Comparison of ENCODE assay signal across 8 cellular contexts in the genomic region with DNA sequence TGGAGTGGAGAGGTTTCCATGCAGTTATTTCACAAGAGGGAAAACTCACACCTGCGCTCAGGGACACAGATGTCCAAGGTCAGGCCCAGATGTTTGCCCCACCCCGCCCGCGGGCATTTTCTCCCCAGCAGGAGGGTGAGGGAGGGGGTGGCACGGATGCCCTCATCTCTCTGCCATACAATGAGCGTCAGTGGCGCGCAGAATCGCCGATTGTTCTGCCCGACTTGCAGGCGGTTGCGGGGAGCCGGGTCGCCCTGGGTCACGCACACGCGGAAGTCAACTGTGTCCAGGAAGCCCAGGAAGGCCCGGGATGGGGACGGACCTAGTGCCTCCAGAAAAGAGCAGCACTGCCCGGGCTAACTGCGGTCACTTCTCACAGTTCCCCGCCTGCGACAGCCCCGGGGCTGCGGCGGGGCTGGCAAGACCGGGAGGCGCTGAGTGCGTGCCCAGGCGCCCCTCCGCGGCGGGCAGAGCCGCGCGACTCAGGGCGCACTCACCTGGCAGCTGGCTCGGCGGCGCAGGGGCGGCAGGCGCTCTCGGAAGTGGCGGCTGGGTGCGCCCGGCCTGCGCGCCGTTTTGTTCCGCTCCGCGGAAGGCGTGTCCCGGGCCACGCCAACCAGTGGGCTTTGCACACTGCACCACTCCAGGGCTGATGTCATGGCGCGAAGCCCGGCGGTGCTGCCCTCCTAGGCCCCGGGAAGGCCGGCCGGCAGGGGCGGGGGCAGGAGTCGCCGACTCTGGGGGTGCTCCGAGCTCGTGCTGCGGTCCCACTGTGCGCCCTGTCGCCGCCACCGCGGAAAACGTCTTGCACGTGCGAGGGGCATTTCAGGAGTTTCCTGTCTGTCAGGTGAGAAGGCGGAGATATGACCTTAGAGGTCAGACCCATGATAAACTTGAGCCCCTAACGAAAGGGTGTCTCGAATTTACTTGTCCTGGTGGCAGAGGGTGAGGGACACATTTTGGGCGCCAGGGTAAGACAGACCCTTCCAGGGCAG. TPM values are rescaled to one million over a fixed set of nuclear protein-coding genes. Genes with fewer than 3 reads are reported as not detected.
A peak's percentile ranks its signal among the peaks of the same experiment; 100 is the strongest.
DNase-seq lines count a peak whose midpoint lies in the region; ATAC-seq and TF ChIP-seq lines count a peak whose summit lies in the region.

A gene (minus strand): TSS at position 551 of the 995 bp plus-strand sequence. CDS start 10,820 bp downstream, outside the sequence.

- H3K4me1 Mint-ChIP-seq in activated CD8-positive, alpha-beta T cell treated with anti-CD3 and anti-CD28 coated beads for 36 hours (ENCODE audit: low read depth) = peaks cover 33% of the 10 kb centered on the region

- peak within 1 kb of the TSS; percentile 92 for H3K27ac Mint-ChIP-seq in activated CD8-positive, alpha-beta T cell treated with anti-CD3 and anti-CD28 coated beads for 36 hours

- intact Hi-C loops in activated CD8-positive, alpha-beta T cell treated with anti-CD3 and anti-CD28 coated beads for 36 hours (cut with micrococcal nuclease) = no loop called here

- H3K9me3 Mint-ChIP-seq in activated CD8-positive, alpha-beta T cell treated with anti-CD3 and anti-CD28 coated beads for 36 hours = no peaks in the 10 kb centered on the region

- no peaks in the 10 kb centered on the region for H3K36me3 Mint-ChIP-seq in activated CD8-positive, alpha-beta T cell treated with anti-CD3 and anti-CD28 coated beads for 36 hours (ENCODE audit: low read depth)

- no peaks in the 10 kb centered on the region for H3K27me3 ChIP-seq in effector memory CD4-positive, alpha-beta T cell (replicated peaks; ENCODE audit: control insufficient read depth, insufficient read depth, low read length, poor library complexity, severe bottlenecking)
- H3K27me3 ChIP-seq in mesenchymal stem cell (ENCODE audit: control insufficient read depth in 1 of 2, insufficient read depth in 1 of 2, low read length in 2 of 2) = no peaks in the 10 kb centered on the region

- peak within 1 kb of the TSS; percentile 87 for H3K9ac ChIP-seq in mesenchymal stem cell (ENCODE audit: low read length)

- DNase-seq in AG09309 (ENCODE audit: low read depth) (no peak), NCI-H526 treated with DMSO at 0.1 percent for 48 hours (lab: John Stamatoyannopoulos, UW) (peak; percentile 17), mesenchymal stem cell (peak; percentile 77)
- DNase-seq in activated CD8-positive, alpha-beta T cell treated with anti-CD3 and anti-CD28 coated beads for 36 hours = peak; percentile 89
- DNase-seq in effector memory CD4-positive, alpha-beta T cell = peak; percentile 56 to 70 (median 62)
- peak; percentile 71 for DNase-seq in stimulated activated CD8-positive, alpha-beta memory T cell treated with anti-CD3 and anti-CD28 coated beads, Interleukin-12 subunit alpha, Interleukin-12 subunit beta, amount 100 ng/mL, for 4 hours (ENCODE audit: low read depth)

- peak within 1 kb of the TSS; percentile 88 to 95 for H2BK12ac ChIP-seq in mesenchymal stem cell (ENCODE audit: low read length in 2 of 2)

- peak within 1 kb of the TSS; percentile 10 for H3K4me2 ChIP-seq in mesenchymal stem cell (ENCODE audit: low read length, poor library complexity, severe bottlenecking)

- POLR2A ChIA-PET in activated CD8-positive, alpha-beta T cell treated with anti-CD3 and anti-CD28 coated beads for 36 hours (lab: Charles Lee) = interaction anchor here (0.6 to 2.4 kb wide), 8 partner anchors 8 to 27 kb away, joined by 3 to 8 read pairs (median 6); no protein-coding TSS in a partner anchor

- CTCF ChIA-PET in activated CD8-positive, alpha-beta T cell treated with anti-CD3 and anti-CD28 coated beads for 36 hours (lab: Charles Lee) = interaction anchor here (1.0 to 30.4 kb wide), 5 partner anchors 9 to 72 kb away, joined by 4 to 796 read pairs (median 6); no protein-coding TSS in a partner anchor

- peak within 1 kb of the TSS; percentile 87 for H4K8ac ChIP-seq in mesenchymal stem cell (ENCODE audit: low read length)

- H3K4me1 ChIP-seq in effector memory CD4-positive, alpha-beta T cell (ENCODE audit: control insufficient read depth, insufficient read depth, low read length, poor library complexity, severe bottlenecking) = peaks cover 22% of the 10 kb centered on the region
- peaks cover 17% of the 10 kb centered on the region for H3K4me1 ChIP-seq in mesenchymal stem cell (ENCODE audit: control insufficient read depth, insufficient read depth, low read depth, low read length)

- peak within 1 kb of the TSS; percentile 76 for H2AK5ac ChIP-seq in mesenchymal stem cell (ENCODE audit: low read length, severe bottlenecking)

- H3K79me1 ChIP-seq in mesenchymal stem cell (replicated peaks; ENCODE audit: low read length, poor library complexity, severe bottlenecking) = no peaks in the 10 kb centered on the region

- peak within 1 kb of the TSS; percentile 83 for H4K91ac ChIP-seq in mesenchymal stem cell (ENCODE audit: low read length)

- WGBS in mesenchymal stem cell = 40% methylated on average over 81 of the region's 81 CpGs

- peak within 1 kb of the TSS; percentile 65 to 89 for H3K4ac ChIP-seq in mesenchymal stem cell (ENCODE audit: low read depth in 1 of 2, low read length in 2 of 2)

- peak within 1 kb of the TSS; percentile 88 to 89 for H3K18ac ChIP-seq in mesenchymal stem cell (ENCODE audit: low read depth in 1 of 2, low read length in 2 of 2)

- H3K27me3 Mint-ChIP-seq in activated CD8-positive, alpha-beta T cell treated with anti-CD3 and anti-CD28 coated beads for 36 hours = no peaks in the 10 kb centered on the region

- peak within 1 kb of the TSS; percentile 44 to 78 for H3K14ac ChIP-seq in mesenchymal stem cell (ENCODE audit: low read length in 2 of 2)

- H3K23ac ChIP-seq in mesenchymal stem cell (ENCODE audit: low read length in 2 of 2) = peak within 1 kb of the TSS in 1 of 2 experiments; percentile 26

- TF ChIP-seq CTCF in AG09309 (IDR thresholded peaks at IDR 0.05; ENCODE audit: control insufficient read depth, insufficient read depth, low read depth, low read length, missing control alignments) = no peak
- no peak for TF ChIP-seq CTCF in activated CD8-positive, alpha-beta T cell treated with anti-CD3 and anti-CD28 coated beads for 36 hours (IDR thresholded peaks at IDR 0.05)

- H3K9me3 ChIP-seq in effector memory CD4-positive, alpha-beta T cell (ENCODE audit: control insufficient read depth, low read length) = no peaks in the 10 kb centered on the region
- H3K9me3 ChIP-seq in mesenchymal stem cell (ENCODE audit: control insufficient read depth, low read length) = no peaks in the 10 kb centered on the region

- peak within 1 kb of the TSS; percentile 11 for H2BK5ac ChIP-seq in mesenchymal stem cell (ENCODE audit: low read depth, low read length, poor library complexity, severe bottlenecking)

- ATAC-seq in GM19025 (IDR thresholded peaks at IDR 0.05; ENCODE audit: low read depth, unreplicated experiment) = peak; percentile 91
- ATAC-seq in HG03342 (IDR thresholded peaks at IDR 0.05; ENCODE audit: unreplicated experiment) = peak; percentile 83
- ATAC-seq in activated CD8-positive, alpha-beta T cell treated with anti-CD3 and anti-CD28 coated beads for 36 hours = peak; percentile 97

- H2AFZ ChIP-seq in mesenchymal stem cell (ENCODE audit: low read depth, low read length) = peak within 1 kb of the TSS; percentile 42

- H3K4me3 Mint-ChIP-seq in activated CD8-positive, alpha-beta T cell treated with anti-CD3 and anti-CD28 coated beads for 36 hours = peak within 1 kb of the TSS; percentile 92

- peak within 1 kb of the TSS; percentile 73 for H3K27ac ChIP-seq in effector memory CD4-positive, alpha-beta T cell (ENCODE audit: insufficient read depth, low read length, poor library complexity, severe bottlenecking)
- H3K27ac ChIP-seq in mesenchymal stem cell (ENCODE audit: low read length, poor library complexity, severe bottlenecking) = peak within 1 kb of the TSS; percentile 15

- H3K36me3 ChIP-seq in effector memory CD4-positive, alpha-beta T cell (ENCODE audit: control insufficient read depth, insufficient read depth, low read length) = no peaks in the 10 kb centered on the region
- H3K36me3 ChIP-seq in mesenchymal stem cell (ENCODE audit: control insufficient read depth in 1 of 2, insufficient read depth in 2 of 2, low read depth in 1 of 2, low read length in 2 of 2) = no peaks in the 10 kb centered on the region

- H3K4me3 ChIP-seq in AG09309 (ENCODE audit: control insufficient read depth, low read depth, low read length) (peak within 1 kb of the TSS; percentile 76), mesenchymal stem cell (ENCODE audit: insufficient read depth in 1 of 2, low read depth in 1 of 2, low read length in 2 of 2) (peak within 1 kb of the TSS; percentile 45 to 87)
- peak within 1 kb of the TSS; percentile 77 for H3K4me3 ChIP-seq in effector memory CD4-positive, alpha-beta T cell (ENCODE audit: insufficient read depth, low read depth, low read length, poor library complexity, severe bottlenecking)

- H2BK120ac ChIP-seq in mesenchymal stem cell (ENCODE audit: low read depth, low read length) = peak within 1 kb of the TSS; percentile 83

- peak within 1 kb of the TSS; percentile 46 for H2BK15ac ChIP-seq in mesenchymal stem cell (ENCODE audit: low read depth, poor library complexity, severe bottlenecking)

RNA-seq across cellular contexts. Expression of the gene that starts here (rescaled TPM):
- total RNA-seq in activated CD8-positive, alpha-beta T cell treated with anti-CD3 and anti-CD28 coated beads for 36 hours = 10 to 100 TPM; 55.3 to 56.2 TPM
- polyA plus RNA-seq in mesenchymal stem cell (2013, experiment 1 of 2) = 86.6 TPM
- polyA plus RNA-seq in mesenchymal stem cell (2013, experiment 2 of 2) = 85.7 TPM
